Comparison of ENCODE assay signal across 1 cellular context in genomic region chr7:127585044-127585953, GRCh38.
TF ChIP-seq lines count a peak whose summit lies in the region.

A gene with protein sequence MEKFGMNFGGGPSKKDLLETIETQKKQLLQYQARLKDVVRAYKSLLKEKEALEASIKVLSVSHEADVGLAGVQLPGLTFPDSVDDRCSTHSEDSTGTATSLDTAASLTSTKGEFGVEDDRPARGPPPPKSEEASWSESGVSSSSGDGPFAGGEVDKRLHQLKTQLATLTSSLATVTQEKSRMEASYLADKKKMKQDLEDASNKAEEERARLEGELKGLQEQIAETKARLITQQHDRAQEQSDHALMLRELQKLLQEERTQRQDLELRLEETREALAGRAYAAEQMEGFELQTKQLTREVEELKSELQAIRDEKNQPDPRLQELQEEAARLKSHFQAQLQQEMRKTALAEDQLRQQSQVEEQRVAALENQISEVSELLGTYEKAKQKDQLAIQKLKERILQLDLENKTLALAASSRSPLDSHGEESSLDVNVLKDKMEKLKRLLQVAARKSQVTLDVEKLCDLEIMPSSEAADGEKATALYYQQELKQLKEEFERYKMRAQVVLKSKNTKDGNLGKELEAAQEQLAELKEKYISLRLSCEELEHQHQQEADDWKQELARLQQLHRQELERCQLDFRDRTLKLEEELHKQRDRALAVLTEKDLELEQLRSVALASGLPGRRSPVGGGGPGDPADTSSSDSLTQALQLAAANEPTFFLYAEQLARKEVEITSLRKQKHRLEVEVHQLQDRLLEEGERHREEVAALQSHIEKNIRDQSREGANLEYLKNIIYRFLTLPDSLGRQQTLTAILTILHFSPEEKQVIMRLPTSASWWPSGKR (minus strand): TSS chr7:127585596. CDS start chr7:127585182, 414 bp downstream.

TF ChIP-seq in HepG2, 621 proteins besides CTCF, POLR2A, EP300 and RAD21 (continued from another document and continues in another):
- TF ChIP-seq MATR3 (CRISPR knock-in tag; IDR thresholded peaks at IDR 0.05) (no peak), ZNF510 (CRISPR knock-in tag; IDR thresholded peaks at IDR 0.05; ENCODE audit: low read depth) (peak; percentile 86), TOE1 (CRISPR knock-in tag; IDR thresholded peaks at IDR 0.05) (no peak), REL (CRISPR knock-in tag; conservative IDR thresholded peaks at IDR 0.05) (no peak), ZNF570 (CRISPR knock-in tag; IDR thresholded peaks at IDR 0.05; ENCODE audit: borderline replicate concordance) (no peak), ZFX (CRISPR knock-in tag; IDR thresholded peaks at IDR 0.05; ENCODE audit: low read depth) (peak; percentile 94), ASH2L (IDR thresholded peaks at IDR 0.05; ENCODE audit: insufficient read length, low read depth, low read length) (peak; percentile 86), ZNF484 (CRISPR knock-in tag; IDR thresholded peaks at IDR 0.05; ENCODE audit: borderline replicate concordance, low read depth) (no peak), SP4 (CRISPR knock-in tag; IDR thresholded peaks at IDR 0.05) (peak; percentile 96), MTA1 (CRISPR knock-in tag; IDR thresholded peaks at IDR 0.05; ENCODE audit: borderline replicate concordance) (peak; percentile 45; the same call in 1 of the 2 replicates), ZNF773 (CRISPR knock-in tag; IDR thresholded peaks at IDR 0.05; ENCODE audit: borderline replicate concordance) (no peak), RCOR2 (CRISPR knock-in tag; IDR thresholded peaks at IDR 0.05) (no peak), UBTF (CRISPR knock-in tag; IDR thresholded peaks at IDR 0.05) (peak; percentile 92), TRAFD1 (CRISPR knock-in tag; IDR thresholded peaks at IDR 0.05; ENCODE audit: borderline replicate concordance) (no peak), TEAD3 (CRISPR knock-in tag; optimal IDR thresholded peaks at IDR 0.05; ENCODE audit: borderline replicate concordance) (no peak), TBL1XR1 (IDR thresholded peaks at IDR 0.05; ENCODE audit: borderline replicate concordance, low read length, partially characterized antibody) (no peak), NFIC (IDR thresholded peaks at IDR 0.05; ENCODE audit: low read length) (no peak), KDM6A (CRISPR knock-in tag; IDR thresholded peaks at IDR 0.05; ENCODE audit: low read depth) (no peak), PBX3 (CRISPR knock-in tag; IDR thresholded peaks at IDR 0.05; ENCODE audit: borderline replicate concordance) (no peak), ZNF768 (CRISPR knock-in tag; IDR thresholded peaks at IDR 0.05) (peak; percentile 52; the same call in 1 of the 2 replicates), ZNF138 (CRISPR knock-in tag; IDR thresholded peaks at IDR 0.05; ENCODE audit: low read depth) (0 out of 2 replicates have a peak, but pooled peaks have one; percentile 60), ZNF782 (CRISPR knock-in tag; IDR thresholded peaks at IDR 0.05; ENCODE audit: borderline replicate concordance) (peak; percentile 79; the same call in 1 of the 2 replicates), ZNF740 (CRISPR knock-in tag; IDR thresholded peaks at IDR 0.05) (no peak), FOXP4 (CRISPR knock-in tag; IDR thresholded peaks at IDR 0.05) (no peak), ZC3H13 (CRISPR knock-in tag; IDR thresholded peaks at IDR 0.05) (no peak), ZFP36L1 (CRISPR knock-in tag; IDR thresholded peaks at IDR 0.05) (0 out of 2 replicates have a peak, but pooled peaks have one; percentile 65), ZNF292 (CRISPR knock-in tag; IDR thresholded peaks at IDR 0.05; ENCODE audit: borderline replicate concordance, low read depth) (no peak), ZBTB44 (CRISPR knock-in tag; IDR thresholded peaks at IDR 0.05) (no peak), ZSCAN22 (CRISPR knock-in tag; IDR thresholded peaks at IDR 0.05) (0 out of 2 replicates have a peak, but pooled peaks have one; percentile 23), ZNF326 (CRISPR knock-in tag; IDR thresholded peaks at IDR 0.05; ENCODE audit: borderline replicate concordance) (no peak), EZH2 (conservative IDR thresholded peaks at IDR 0.05; ENCODE audit: low read depth, low read length) (no peak), BHLHE40 (IDR thresholded peaks at IDR 0.05; ENCODE audit: low read length) (no peak)
- TF ChIP-seq, protein P1, sequence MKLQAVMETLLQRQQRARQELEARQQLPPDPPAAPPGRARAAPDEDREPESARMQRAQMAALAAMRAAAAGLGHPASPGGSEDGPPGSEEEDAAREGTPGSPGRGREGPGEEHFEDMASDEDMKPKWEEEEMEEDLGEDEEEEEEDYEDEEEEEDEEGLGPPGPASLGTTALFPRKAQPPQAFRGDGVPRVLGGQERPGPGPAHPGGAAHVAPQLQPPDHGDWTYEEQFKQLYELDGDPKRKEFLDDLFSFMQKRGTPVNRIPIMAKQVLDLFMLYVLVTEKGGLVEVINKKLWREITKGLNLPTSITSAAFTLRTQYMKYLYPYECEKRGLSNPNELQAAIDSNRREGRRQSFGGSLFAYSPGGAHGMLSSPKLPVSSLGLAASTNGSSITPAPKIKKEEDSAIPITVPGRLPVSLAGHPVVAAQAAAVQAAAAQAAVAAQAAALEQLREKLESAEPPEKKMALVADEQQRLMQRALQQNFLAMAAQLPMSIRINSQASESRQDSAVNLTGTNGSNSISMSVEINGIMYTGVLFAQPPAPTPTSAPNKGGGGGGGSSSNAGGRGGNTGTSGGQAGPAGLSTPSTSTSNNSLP (IDR thresholded peaks at IDR 0.05; ENCODE audit: low read depth, low read length) = no peak
- TF ChIP-seq, protein P2, sequence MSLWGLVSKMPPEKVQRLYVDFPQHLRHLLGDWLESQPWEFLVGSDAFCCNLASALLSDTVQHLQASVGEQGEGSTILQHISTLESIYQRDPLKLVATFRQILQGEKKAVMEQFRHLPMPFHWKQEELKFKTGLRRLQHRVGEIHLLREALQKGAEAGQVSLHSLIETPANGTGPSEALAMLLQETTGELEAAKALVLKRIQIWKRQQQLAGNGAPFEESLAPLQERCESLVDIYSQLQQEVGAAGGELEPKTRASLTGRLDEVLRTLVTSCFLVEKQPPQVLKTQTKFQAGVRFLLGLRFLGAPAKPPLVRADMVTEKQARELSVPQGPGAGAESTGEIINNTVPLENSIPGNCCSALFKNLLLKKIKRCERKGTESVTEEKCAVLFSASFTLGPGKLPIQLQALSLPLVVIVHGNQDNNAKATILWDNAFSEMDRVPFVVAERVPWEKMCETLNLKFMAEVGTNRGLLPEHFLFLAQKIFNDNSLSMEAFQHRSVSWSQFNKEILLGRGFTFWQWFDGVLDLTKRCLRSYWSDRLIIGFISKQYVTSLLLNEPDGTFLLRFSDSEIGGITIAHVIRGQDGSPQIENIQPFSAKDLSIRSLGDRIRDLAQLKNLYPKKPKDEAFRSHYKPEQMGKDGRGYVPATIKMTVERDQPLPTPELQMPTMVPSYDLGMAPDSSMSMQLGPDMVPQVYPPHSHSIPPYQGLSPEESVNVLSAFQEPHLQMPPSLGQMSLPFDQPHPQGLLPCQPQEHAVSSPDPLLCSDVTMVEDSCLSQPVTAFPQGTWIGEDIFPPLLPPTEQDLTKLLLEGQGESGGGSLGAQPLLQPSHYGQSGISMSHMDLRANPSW (CRISPR knock-in tag; IDR thresholded peaks at IDR 0.05; ENCODE audit: borderline replicate concordance) = no peak; the same call in 1 of the 2 replicates
- TF ChIP-seq, protein P3, sequence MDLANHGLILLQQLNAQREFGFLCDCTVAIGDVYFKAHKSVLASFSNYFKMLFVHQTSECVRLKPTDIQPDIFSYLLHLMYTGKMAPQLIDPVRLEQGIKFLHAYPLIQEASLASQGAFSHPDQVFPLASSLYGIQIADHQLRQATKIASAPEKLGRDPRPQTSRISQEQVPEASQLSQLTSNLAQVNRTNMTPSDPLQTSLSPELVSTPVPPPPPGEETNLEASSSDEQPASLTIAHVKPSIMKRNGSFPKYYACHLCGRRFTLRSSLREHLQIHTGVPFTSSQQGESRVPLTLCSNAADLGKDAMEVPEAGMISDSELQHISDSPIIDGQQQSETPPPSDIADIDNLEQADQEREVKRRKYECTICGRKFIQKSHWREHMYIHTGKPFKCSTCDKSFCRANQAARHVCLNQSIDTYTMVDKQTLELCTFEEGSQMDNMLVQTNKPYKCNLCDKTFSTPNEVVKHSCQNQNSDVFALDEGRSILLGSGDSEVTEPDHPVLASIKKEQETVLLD (CRISPR knock-in tag; IDR thresholded peaks at IDR 0.05; ENCODE audit: low read depth) = no peak
